2 cellular contexts compared by ENCODE assay signal in genomic region chr6:130632897-130633296, GRCh38.
TF ChIP-seq lines count a peak whose summit lies in the region.

No MANE protein-coding gene starts in this region.

TF ChIP-seq in HCT116, 20 proteins besides CTCF, POLR2A, EP300 and RAD21:
- TF ChIP-seq FOSL1 (IDR thresholded peaks at IDR 0.05; ENCODE audit: low read depth) = no peak
- no peak for TF ChIP-seq ZFX (IDR thresholded peaks at IDR 0.05)
TF ChIP-seq in HCT116: peak in this region for 0.

TF ChIP-seq in H1, 55 proteins besides CTCF, POLR2A, EP300 and RAD21:
- peak; percentile 87 for TF ChIP-seq CEBPB (IDR thresholded peaks at IDR 0.05; ENCODE audit: low read depth, low read length)
- TF ChIP-seq NANOG (IDR thresholded peaks at IDR 0.05; ENCODE audit: insufficient read depth, low read depth, low read length, poor library complexity, severe bottlenecking) = peak; percentile 100
- peak; percentile 69; the same call in 1 of the 2 replicates for TF ChIP-seq TEAD4 (IDR thresholded peaks at IDR 0.05; ENCODE audit: low read depth, low read length)
- TF ChIP-seq BCL11A (IDR thresholded peaks at IDR 0.05; ENCODE audit: low read depth in 2 of 2, low read length in 2 of 2) = peak; percentile 77 to 80
- no peak; the same call in 1 of the 2 replicates for TF ChIP-seq POU5F1 (IDR thresholded peaks at IDR 0.05; ENCODE audit: low read depth, low read length)
- no peak for TF ChIP-seq CHD1 (IDR thresholded peaks at IDR 0.05; ENCODE audit: low read depth, low read length)
- TF ChIP-seq SP1 (IDR thresholded peaks at IDR 0.05; ENCODE audit: low read depth, low read length) = peak; percentile 64; the same call in 1 of the 2 replicates
